Comparison of ENCODE assay signal across 9 cellular contexts in the genomic region with DNA sequence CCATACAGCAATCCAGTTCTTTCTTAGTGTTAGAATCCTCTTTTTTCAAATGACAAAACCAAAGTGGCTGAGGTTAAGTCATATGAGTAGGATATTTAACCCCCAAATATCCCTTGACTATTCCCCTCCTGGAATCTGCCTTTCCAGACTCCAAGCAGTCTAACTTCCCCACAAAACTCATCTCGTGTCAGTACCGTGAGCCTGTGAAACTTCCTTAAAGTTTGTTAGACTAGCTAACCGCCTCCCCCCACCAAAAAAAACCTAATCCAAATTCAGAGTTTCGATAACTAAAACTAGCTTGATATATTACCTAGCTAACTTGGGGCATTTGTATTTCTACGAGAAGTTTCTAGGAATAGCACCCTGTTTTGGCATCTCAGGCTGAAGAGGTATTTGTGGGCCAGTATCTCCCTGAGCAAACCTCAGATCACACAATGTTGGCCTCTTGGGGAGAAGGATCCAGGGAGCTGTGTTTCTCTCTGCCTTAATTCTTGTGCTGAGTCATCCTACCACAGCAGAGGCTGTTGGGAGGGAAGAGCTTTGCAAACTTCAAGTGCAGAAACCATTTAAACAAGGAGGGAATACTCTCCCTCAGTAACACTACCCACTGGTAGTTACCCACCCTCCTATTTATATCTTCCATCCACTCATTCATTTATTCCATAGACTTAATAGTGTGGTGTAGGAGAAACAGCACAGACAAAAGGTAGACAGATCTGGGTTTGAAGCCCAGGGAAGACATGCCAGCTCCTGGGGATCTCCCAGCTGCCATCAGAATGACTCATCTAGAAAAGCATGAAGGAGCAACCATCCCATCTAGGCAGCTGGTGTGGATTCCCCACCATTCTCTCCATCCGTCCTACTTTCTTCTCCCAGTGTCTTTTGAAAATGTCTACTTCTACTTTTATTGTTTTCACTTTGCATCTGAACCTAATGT. TPM values are rescaled to one million over a fixed set of nuclear protein-coding genes. Genes with fewer than 3 reads are reported as not detected.
DNase-seq lines count a peak whose midpoint lies in the region; ATAC-seq, FAIRE-seq and TF ChIP-seq lines count a peak whose summit lies in the region.
"Had no signal": no experiment of that assay in that cellular context is flagged by ENCODE, and none has a peak within 500 bp of the region (broad histone marks: within the 10 kb centered on the region; RNA-seq: fewer than 3 reads in every experiment).

No MANE protein-coding gene starts in this region.

- BruUV-seq in IMR-90 (replicated peaks; lab: Mats Ljungman, UMichigan) = no TSS peak

- WGBS in IMR-90 (ENCODE audit: extremely low coverage in 2 of 2, insufficient read length in 1 of 2), 2 experiments = 100% methylated on average over 3 of the region's 6 CpGs; no CpG with 5 or more reads in 1 of the 2 experiments
- WGBS in endodermal cell (ENCODE audit: insufficient coverage in 1 of 2, insufficient read length in 1 of 2), 2 experiments = 79% methylated on average over 6 of the region's 6 CpGs; no CpG with 5 or more reads in 1 of the 2 experiments
- 74 to 84% (median 79%) methylated on average over 6 of the region's 6 CpGs for WGBS in small intestine, 3 donors
- WGBS in lower leg skin, 2 donors = 68 to 70% methylated on average over 6 of the region's 6 CpGs

- H4K5ac ChIP-seq in IMR-90 (ENCODE audit: low read depth, low read length) = peak overlapping the region; percentile 83

- H2BK20ac ChIP-seq in IMR-90 (ENCODE audit: low read depth, low read length) = peak overlapping the region; percentile 94

- H3K27ac ChIP-seq in IMR-90 (ENCODE audit: insufficient read depth, low read length) (peak overlapping the region; percentile 95), endodermal cell (ENCODE audit: low read depth, low read length) (no peak overlapping the region), skin epidermis (peak overlapping the region in 15 of 21 experiments; percentile 14 to 74 (median 43)), small intestine (ENCODE audit: low read depth in 1 of 2, low read length in 1 of 2) (no peak overlapping the region)

- H2AFZ ChIP-seq in IMR-90 (replicated peaks; ENCODE audit: low read length, poor library complexity) = peak overlapping the region; percentile 60

- CTCF ChIA-PET in IMR-90 (lab: Yijun Ruan, JAX) = interaction anchor here (0.5 to 1.1 kb wide), 4 partner anchors 9 to 663 kb away, joined by 3 read pairs; no protein-coding TSS in a partner anchor

- H4K91ac ChIP-seq in IMR-90 (ENCODE audit: insufficient read depth, low read depth, low read length) = peak overlapping the region; percentile 91

- H3K36me3 Mint-ChIP-seq in endodermal cell (ENCODE audit: low read depth) = peaks cover 9% of the 10 kb centered on the region

- H3K9ac ChIP-seq in IMR-90 (ENCODE audit: low read depth, low read length) = 0 out of 2 replicates have a peak overlapping the region, but pooled peaks have one; percentile 37
- H3K9ac ChIP-seq in endodermal cell (ENCODE audit: extremely low read depth, low read length, poor library complexity, severe bottlenecking) = no peak overlapping the region

- H3K4me1 Mint-ChIP-seq in endodermal cell = peaks cover 22% of the 10 kb centered on the region

- H2AK9ac ChIP-seq in IMR-90 (replicated peaks; ENCODE audit: low read depth, low read length, poor library complexity) = peak overlapping the region; percentile 42

- H3K36me3 ChIP-seq in IMR-90 (ENCODE audit: control insufficient read depth, insufficient read depth, low read length) = no peaks in the 10 kb centered on the region
- H3K36me3 ChIP-seq in endodermal cell (ENCODE audit: control insufficient read depth, insufficient read depth, low read length) = no peaks in the 10 kb centered on the region
- peaks cover 0 to 2% of the 10 kb centered on the region in 2 donors for H3K36me3 ChIP-seq in small intestine (ENCODE audit: control insufficient read depth in 2 of 2, insufficient read depth in 2 of 2, low read length in 2 of 2)
- no peaks in the 10 kb centered on the region for H3K36me3 ChIP-seq in HAP-1 (replicated peaks)

- H3K4me2 ChIP-seq in IMR-90 (ENCODE audit: low read depth, low read length) = peak overlapping the region; percentile 65; the same call in 1 of the 2 replicates

- POLR2A ChIA-PET in IMR-90 (lab: Charles Lee; ENCODE audit: unreplicated experiment) = no interaction called here

- H3K4me1 ChIP-seq in IMR-90 (ENCODE audit: control insufficient read depth, insufficient read depth, low read length) (peaks cover 10% of the 10 kb centered on the region), endodermal cell (ENCODE audit: control insufficient read depth, insufficient read depth, low read length) (peaks cover 6% of the 10 kb centered on the region), small intestine (ENCODE audit: control insufficient read depth in 2 of 2, insufficient read depth in 1 of 2, low read depth in 1 of 2, low read length in 1 of 2) (no peaks in the 10 kb centered on the region), HAP-1 (no peaks in the 10 kb centered on the region)

- H3K4me3 ChIP-seq in IMR-90 (ENCODE audit: insufficient read depth, low read depth, low read length) (no peak overlapping the region), endodermal cell (ENCODE audit: low read length) (no peak overlapping the region), skin epidermis (no peak overlapping the region), small intestine (ENCODE audit: low read depth in 1 of 2, low read length in 2 of 2) (no peak overlapping the region), lower leg skin (ENCODE audit: low read depth, poor library complexity, severe bottlenecking) (no peak overlapping the region), HAP-1 (no peak overlapping the region)

- H3K27me3 Mint-ChIP-seq in endodermal cell (ENCODE audit: insufficient read depth) = no peaks in the 10 kb centered on the region

- H3K27ac Mint-ChIP-seq in endodermal cell = peak overlapping the region; percentile 93

- DNase-seq in GM03348 (ENCODE audit: low spot score) = peak; percentile 70
- peak; percentile 90 for DNase-seq in IMR-90
- DNase-seq in endodermal cell = peak; percentile 68
- no peak for DNase-seq in small intestine
- no peak for DNase-seq in lower leg skin (ENCODE audit: low spot score in 2 of 2)
- no peak for DNase-seq in HAP-1 (ENCODE audit: low spot score in 2 of 2)

- H4K20me1 ChIP-seq in IMR-90 (ENCODE audit: insufficient read depth, low read length) = no peaks in the 10 kb centered on the region

- no peaks in the 10 kb centered on the region for H3K27me3 ChIP-seq in IMR-90 (ENCODE audit: control insufficient read depth, insufficient read depth, low read length)
- H3K27me3 ChIP-seq in endodermal cell (ENCODE audit: control insufficient read depth, insufficient read depth, low read length, poor library complexity, severe bottlenecking) = no peaks in the 10 kb centered on the region
- H3K27me3 ChIP-seq in small intestine (ENCODE audit: control insufficient read depth in 2 of 2, insufficient read depth in 2 of 2, low read length in 2 of 2) = no peaks in the 10 kb centered on the region
- no peaks in the 10 kb centered on the region for H3K27me3 ChIP-seq in HAP-1 (ENCODE audit: low read depth)

- H3K79me1 ChIP-seq in IMR-90 (ENCODE audit: low read depth in 1 of 2, low read length in 2 of 2) = no peaks in the 10 kb centered on the region

- no peak overlapping the region for H3K4me3 Mint-ChIP-seq in endodermal cell

- peak overlapping the region; percentile 91 for H3K4ac ChIP-seq in IMR-90 (ENCODE audit: low read depth, low read length)

- peak overlapping the region; percentile 75 for H3K23ac ChIP-seq in IMR-90 (ENCODE audit: low read depth, low read length)

- no peak for FAIRE-seq in small intestine (lab: Jason Lieb, UNC)
- FAIRE-seq: islet of Langerhans had no signal

- no peak for TF ChIP-seq CTCF in IMR-90 (conservative IDR thresholded peaks at IDR 0.05; ENCODE audit: low read depth, low read length)
- TF ChIP-seq CTCF in endodermal cell (conservative IDR thresholded peaks at IDR 0.05) = no peak
- TF ChIP-seq CTCF in lower leg skin (IDR thresholded peaks at IDR 0.05) = no peak

- intact Hi-C loops in IMR-90 (cut with micrococcal nuclease) = no loop called here
- intact Hi-C loops in lower leg skin (cut with DNase I; ENCODE audit: low total_unique reads) = no loop called here

- TF ChIP-seq POLR2A in IMR-90 (IDR thresholded peaks at IDR 0.05; ENCODE audit: low read depth, low read length) = no peak
- no peak for TF ChIP-seq POLR2A in lower leg skin (IDR thresholded peaks at IDR 0.05)

- peak overlapping the region; percentile 10 for H3K14ac ChIP-seq in IMR-90 (replicated peaks; ENCODE audit: low read depth, low read length)

- peak overlapping the region; percentile 43; the same call in 2 of the 3 replicates for H2BK15ac ChIP-seq in IMR-90 (ENCODE audit: low read depth, low read length)

- H3K18ac ChIP-seq in IMR-90 (ENCODE audit: low read depth, low read length) = peak overlapping the region; percentile 94

- ATAC-seq in GM21786 (IDR thresholded peaks at IDR 0.05; ENCODE audit: unreplicated experiment) (peak; percentile 54), IMR-90 (ENCODE audit: low read depth) (peak; percentile 95)

- peak overlapping the region; percentile 71; the same call in 1 of the 2 replicates for H2AK5ac ChIP-seq in IMR-90 (ENCODE audit: low read depth, low read length)

- in situ Hi-C loops in IMR-90 (cut with MboI; ENCODE audit: low sequenced_read_pairs) (no loop called here), HAP-1 (cut with MboI; ENCODE audit: low sequenced_read_pairs) (no loop called here)

- dilution Hi-C loops in IMR-90 (cut with HindIII; ENCODE audit: low sequenced_read_pairs, unreplicated experiment) = no loop called here

- peaks cover 2% of the 10 kb centered on the region; the same call in 1 of the 2 replicates for H3K9me3 ChIP-seq in IMR-90 (ENCODE audit: control insufficient read depth, insufficient read depth, low read length)
- peaks cover 7% of the 10 kb centered on the region for H3K9me3 ChIP-seq in endodermal cell (ENCODE audit: control insufficient read depth, low read length)
- no peaks in the 10 kb centered on the region for H3K9me3 ChIP-seq in small intestine (ENCODE audit: control insufficient read depth, low read depth)
- no peaks in the 10 kb centered on the region for H3K9me3 ChIP-seq in HAP-1

- H4K8ac ChIP-seq in IMR-90 (ENCODE audit: low read depth in 2 of 2, low read length in 2 of 2) = peak overlapping the region; percentile 28 to 90; a peak in 3 of 4 replicates

- H2BK5ac ChIP-seq in IMR-90 (ENCODE audit: low read depth, low read length, poor library complexity, severe bottlenecking) = peak overlapping the region; percentile 97

- no peak for TF ChIP-seq RAD21 in IMR-90 (IDR thresholded peaks at IDR 0.05; ENCODE audit: low read length)

- H3K9me3 Mint-ChIP-seq in endodermal cell = peaks cover 12% of the 10 kb centered on the region

- H3K56ac ChIP-seq in IMR-90 (ENCODE audit: extremely low read depth, insufficient read depth, low read length) = peak overlapping the region; percentile 70; the same call in 1 of the 2 replicates

- H3K9me1 ChIP-seq in IMR-90 (ENCODE audit: insufficient read depth, low read length) = peaks cover 7% of the 10 kb centered on the region; the same call in 1 of the 2 replicates

- peak overlapping the region; percentile 95 for H2BK120ac ChIP-seq in IMR-90 (ENCODE audit: low read depth, low read length)

RNA-seq across cellular contexts. Expression of a gene that starts 39.3 kb away (rescaled TPM):
- not detected in 2 replicates for total RNA-seq in IMR-90 (2012; rRNA removed)
- polyA plus RNA-seq in IMR-90 (2012; rRNA removed) = not detected in 2 replicates
- polyA plus RNA-seq in IMR-90 (2012; cell fraction: cytosol; rRNA removed) = not detected in 2 replicates
- 0.09 TPM in 1 of 2 replicates, not detected in the other for polyA plus RNA-seq in IMR-90 (2012; cell fraction: nucleus; rRNA removed; ENCODE audit: low replicate concordance)
- under 1 TPM; 0.66 to 0.68 TPM for total RNA-seq in endodermal cell
- polyA plus RNA-seq in endodermal cell (2013, experiment 1 of 2) = not detected
- polyA plus RNA-seq in endodermal cell (2013, experiment 2 of 2) = 0.12 TPM
- 1 to 10 TPM in 1 of 3 donors, under 1 TPM in 2; 0.54 to 1.1 (median 0.97) TPM for polyA plus RNA-seq in small intestine
- 1 to 10 TPM in 3 of 4 donors, under 1 TPM in 1; 0.81 to 3.4 (median 2.2) TPM for total RNA-seq in lower leg skin

Comparison
In these comparisons a context has a peak if more than half of its experiments do, and no peak if none do; other contexts are left out.
1. DNase-seq: peak in GM03348 (single experiment), IMR-90 (single experiment) and endodermal cell (single experiment); none in small intestine (single experiment), lower leg skin (0 of 2) and HAP-1 (0 of 2).
2. H3K27ac ChIP-seq: peak in IMR-90 (single experiment) and skin epidermis (15 of 21); none in endodermal cell (single experiment) and small intestine (0 of 2).